Comparison of ENCODE assay signal across 8 cellular contexts in the genomic region with DNA sequence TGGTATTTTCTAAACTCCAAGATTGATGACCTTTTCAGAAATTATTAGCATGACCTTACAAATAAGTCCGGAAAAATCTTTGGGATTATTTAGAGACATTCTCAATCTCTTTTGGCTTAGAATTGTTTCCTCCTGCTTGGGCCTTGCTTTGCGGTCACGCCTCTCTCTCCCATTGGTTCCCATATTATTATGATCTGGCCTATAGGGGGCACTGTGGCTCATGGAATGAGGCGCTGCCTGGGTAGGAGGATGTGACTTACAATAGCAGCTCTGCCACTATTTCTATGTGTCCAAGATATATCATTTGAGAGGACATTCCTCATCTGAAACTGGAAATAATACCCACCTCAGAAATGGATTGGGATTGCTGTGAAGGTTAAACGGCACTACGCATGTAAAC.
DNase-seq lines count a peak whose midpoint lies in the region; ATAC-seq, FAIRE-seq and TF ChIP-seq lines count a peak whose summit lies in the region.

No MANE protein-coding gene starts in this region.

- intact Hi-C loops in OCI-LY7 (cut with micrococcal nuclease; ENCODE audit: unreplicated experiment), result no loop called here
- intact Hi-C loops in ascending aorta (cut with DNase I), result loop anchor here (10.0 kb wide), 1 partner anchor 538 kb away; no protein-coding TSS in a partner anchor

- no TSS peak for BruUV-seq in OCI-LY7 (replicated peaks; lab: Mats Ljungman, UMichigan)

- no peak overlapping the region for H3K4me2 ChIP-seq in OCI-LY7 (ENCODE audit: low read length)

- no peaks in the 10 kb centered on the region for H3K79me2 ChIP-seq in OCI-LY7 (ENCODE audit: insufficient read depth, low read depth, low read length)

- no peaks in the 10 kb centered on the region for H4K20me1 ChIP-seq in OCI-LY7 (ENCODE audit: insufficient read depth, low read length)

- H3K36me3 ChIP-seq in OCI-LY7 (ENCODE audit: insufficient read depth, low read length), result no peaks in the 10 kb centered on the region
- H3K36me3 ChIP-seq in ascending aorta, result no peaks in the 10 kb centered on the region

- no peaks in the 10 kb centered on the region for H3K9me2 ChIP-seq in OCI-LY7 (ENCODE audit: insufficient read depth, low read length)

- H3K4me1 ChIP-seq in OCI-LY7 (ENCODE audit: insufficient read depth, low read length, poor library complexity, severe bottlenecking) (no peaks in the 10 kb centered on the region), ascending aorta (no peaks in the 10 kb centered on the region)

- H3K9me3 ChIP-seq in OCI-LY7 (ENCODE audit: low read length), result no peaks in the 10 kb centered on the region
- no peaks in the 10 kb centered on the region for H3K9me3 ChIP-seq in ascending aorta

- no peaks in the 10 kb centered on the region for H3K27me3 ChIP-seq in ascending aorta

- DNase-seq in SKM-1 treated with dmso at 0.1 percent for 144 hours (lab: John Stamatoyannopoulos, UW; ENCODE audit: unreplicated experiment) (peak; percentile 3), SKM-1 (lab: John Stamatoyannopoulos, UW; ENCODE audit: unreplicated experiment) (no peak), OCI-LY7 (ENCODE audit: low spot score) (peak; percentile 20), germinal center (ENCODE audit: low spot score) (peak; percentile 6), ascending aorta (ENCODE audit: low spot score in 2 of 2) (no peak), RCC 7860 (ENCODE audit: low spot score) (no peak), Ammon's horn (ENCODE audit: low spot score) (no peak)

- ATAC-seq in HG03039 (IDR thresholded peaks at IDR 0.05; ENCODE audit: unreplicated experiment), result peak; percentile 62

- H3K27ac ChIP-seq in OCI-LY7 (ENCODE audit: low read depth, low read length, poor library complexity, severe bottlenecking) (no peak overlapping the region), ascending aorta (no peak overlapping the region)

- H3K4me3 ChIP-seq in OCI-LY7 (ENCODE audit: low read depth, low read length, poor library complexity, severe bottlenecking), result no peak overlapping the region
- H3K4me3 ChIP-seq in ascending aorta, result no peak overlapping the region

- no peak overlapping the region for H2AFZ ChIP-seq in OCI-LY7 (ENCODE audit: low read length)

- POLR2A ChIA-PET in OCI-LY7 (lab: Charles Lee), result interaction anchor here (0.6 kb wide), 1 partner anchor 71 kb away, joined by 3 read pairs; no protein-coding TSS in a partner anchor

- TF ChIP-seq CTCF in OCI-LY7 (conservative IDR thresholded peaks at IDR 0.05; ENCODE audit: low read length) (peak; percentile 71), ascending aorta (IDR thresholded peaks at IDR 0.05) (no peak)

- no peak for FAIRE-seq in RCC 7860 (lab: Jason Lieb, UNC)

- CTCF ChIA-PET in OCI-LY7 (lab: Charles Lee; ENCODE audit: unreplicated experiment), result no interaction called here

Comparison
In these comparisons a context has a peak if more than half of its experiments do, and no peak if none do; other contexts are left out.
1. DNase-seq: peak in SKM-1 treated with dmso at 0.1 percent for 144 hours (single experiment), OCI-LY7 (single experiment) and germinal center (single experiment); none in SKM-1 (single experiment), ascending aorta (0 of 2), RCC 7860 (single experiment) and Ammon's horn (single experiment).